ENCODE assay signal across 2 cellular contexts in the genomic region with DNA sequence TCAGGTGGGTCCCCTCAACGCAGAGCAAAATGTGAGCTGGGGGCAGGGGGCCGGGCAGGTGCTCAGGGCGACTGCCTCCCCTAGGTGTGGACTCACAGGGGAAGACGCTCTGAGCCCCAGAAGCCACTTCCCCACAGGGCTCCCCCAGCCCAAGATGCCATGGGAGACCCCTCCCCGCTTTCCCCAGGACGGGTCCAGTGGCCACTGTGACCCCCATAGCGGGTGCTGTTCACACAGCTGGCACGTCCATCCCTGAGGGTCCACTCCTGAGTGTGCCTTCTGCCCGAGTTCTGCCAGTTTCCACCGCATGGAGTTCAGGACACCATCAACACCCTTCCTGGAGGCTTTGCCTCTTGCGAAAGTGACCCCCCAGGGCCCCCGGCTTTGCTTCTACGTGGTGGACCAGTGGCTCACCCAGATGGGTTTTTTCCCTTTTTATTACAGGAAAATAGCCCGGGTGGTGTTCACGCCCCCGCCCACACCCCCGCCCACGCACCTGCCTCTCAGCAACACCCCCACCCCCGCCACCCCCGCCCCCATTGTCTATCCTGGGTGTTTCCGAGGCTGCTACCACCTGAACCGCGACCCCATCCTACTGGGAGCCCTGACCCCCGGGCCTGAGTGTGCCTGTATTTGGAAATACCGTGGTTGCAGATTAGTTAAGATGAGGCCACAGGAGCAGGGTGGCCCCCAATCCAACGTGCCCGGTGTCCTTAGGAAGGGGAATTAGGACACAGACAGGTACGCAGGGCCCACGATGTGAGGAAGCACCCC.
TF ChIP-seq lines count a peak whose summit lies in the region.

No MANE protein-coding gene starts in this region.

TF ChIP-seq in WTC11, 78 proteins besides CTCF, POLR2A, EP300 and RAD21 (continued from another document and continues in another):
- TF ChIP-seq, protein P1, sequence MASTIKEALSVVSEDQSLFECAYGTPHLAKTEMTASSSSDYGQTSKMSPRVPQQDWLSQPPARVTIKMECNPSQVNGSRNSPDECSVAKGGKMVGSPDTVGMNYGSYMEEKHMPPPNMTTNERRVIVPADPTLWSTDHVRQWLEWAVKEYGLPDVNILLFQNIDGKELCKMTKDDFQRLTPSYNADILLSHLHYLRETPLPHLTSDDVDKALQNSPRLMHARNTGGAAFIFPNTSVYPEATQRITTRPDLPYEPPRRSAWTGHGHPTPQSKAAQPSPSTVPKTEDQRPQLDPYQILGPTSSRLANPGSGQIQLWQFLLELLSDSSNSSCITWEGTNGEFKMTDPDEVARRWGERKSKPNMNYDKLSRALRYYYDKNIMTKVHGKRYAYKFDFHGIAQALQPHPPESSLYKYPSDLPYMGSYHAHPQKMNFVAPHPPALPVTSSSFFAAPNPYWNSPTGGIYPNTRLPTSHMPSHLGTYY (CRISPR knock-in tag; IDR thresholded peaks at IDR 0.05) = no peak
- TF ChIP-seq HMGA2 (CRISPR knock-in tag; IDR thresholded peaks at IDR 0.05) (no peak), GRHL2 (CRISPR knock-in tag; IDR thresholded peaks at IDR 0.05; ENCODE audit: insufficient replicate concordance, severe bottlenecking) (no peak), PRRX2 (CRISPR knock-in tag; IDR thresholded peaks at IDR 0.05) (no peak), ZBTB21 (CRISPR knock-in tag; IDR thresholded peaks at IDR 0.05; ENCODE audit: borderline replicate concordance) (no peak), ATF1 (CRISPR knock-in tag; IDR thresholded peaks at IDR 0.05) (no peak), ZNF121 (CRISPR knock-in tag; IDR thresholded peaks at IDR 0.05) (no peak), FOXP1 (CRISPR knock-in tag; IDR thresholded peaks at IDR 0.05; ENCODE audit: borderline replicate concordance) (no peak), SMAD4 (CRISPR knock-in tag; IDR thresholded peaks at IDR 0.05) (no peak), TEAD1 (CRISPR knock-in tag; IDR thresholded peaks at IDR 0.05) (no peak), TP53 (CRISPR knock-in tag; IDR thresholded peaks at IDR 0.05) (no peak), ZNF396 (CRISPR knock-in tag; IDR thresholded peaks at IDR 0.05; ENCODE audit: borderline replicate concordance) (no peak)
- TF ChIP-seq, protein P2, sequence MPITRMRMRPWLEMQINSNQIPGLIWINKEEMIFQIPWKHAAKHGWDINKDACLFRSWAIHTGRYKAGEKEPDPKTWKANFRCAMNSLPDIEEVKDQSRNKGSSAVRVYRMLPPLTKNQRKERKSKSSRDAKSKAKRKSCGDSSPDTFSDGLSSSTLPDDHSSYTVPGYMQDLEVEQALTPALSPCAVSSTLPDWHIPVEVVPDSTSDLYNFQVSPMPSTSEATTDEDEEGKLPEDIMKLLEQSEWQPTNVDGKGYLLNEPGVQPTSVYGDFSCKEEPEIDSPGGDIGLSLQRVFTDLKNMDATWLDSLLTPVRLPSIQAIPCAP (CRISPR knock-in tag; IDR thresholded peaks at IDR 0.05) = no peak
- TF ChIP-seq, protein P3, sequence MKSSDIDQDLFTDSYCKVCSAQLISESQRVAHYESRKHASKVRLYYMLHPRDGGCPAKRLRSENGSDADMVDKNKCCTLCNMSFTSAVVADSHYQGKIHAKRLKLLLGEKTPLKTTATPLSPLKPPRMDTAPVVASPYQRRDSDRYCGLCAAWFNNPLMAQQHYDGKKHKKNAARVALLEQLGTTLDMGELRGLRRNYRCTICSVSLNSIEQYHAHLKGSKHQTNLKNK (CRISPR knock-in tag; IDR thresholded peaks at IDR 0.05) = no peak
- TF ChIP-seq, protein P4, sequence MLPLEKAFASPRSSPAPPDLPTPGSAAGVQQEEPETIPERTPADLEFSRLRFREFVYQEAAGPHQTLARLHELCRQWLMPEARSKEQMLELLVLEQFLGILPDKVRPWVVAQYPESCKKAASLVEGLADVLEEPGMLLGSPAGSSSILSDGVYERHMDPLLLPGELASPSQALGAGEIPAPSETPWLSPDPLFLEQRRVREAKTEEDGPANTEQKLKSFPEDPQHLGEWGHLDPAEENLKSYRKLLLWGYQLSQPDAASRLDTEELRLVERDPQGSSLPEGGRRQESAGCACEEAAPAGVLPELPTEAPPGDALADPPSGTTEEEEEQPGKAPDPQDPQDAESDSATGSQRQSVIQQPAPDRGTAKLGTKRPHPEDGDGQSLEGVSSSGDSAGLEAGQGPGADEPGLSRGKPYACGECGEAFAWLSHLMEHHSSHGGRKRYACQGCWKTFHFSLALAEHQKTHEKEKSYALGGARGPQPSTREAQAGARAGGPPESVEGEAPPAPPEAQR (CRISPR knock-in tag; IDR thresholded peaks at IDR 0.05) = no peak
- TF ChIP-seq, protein P5, sequence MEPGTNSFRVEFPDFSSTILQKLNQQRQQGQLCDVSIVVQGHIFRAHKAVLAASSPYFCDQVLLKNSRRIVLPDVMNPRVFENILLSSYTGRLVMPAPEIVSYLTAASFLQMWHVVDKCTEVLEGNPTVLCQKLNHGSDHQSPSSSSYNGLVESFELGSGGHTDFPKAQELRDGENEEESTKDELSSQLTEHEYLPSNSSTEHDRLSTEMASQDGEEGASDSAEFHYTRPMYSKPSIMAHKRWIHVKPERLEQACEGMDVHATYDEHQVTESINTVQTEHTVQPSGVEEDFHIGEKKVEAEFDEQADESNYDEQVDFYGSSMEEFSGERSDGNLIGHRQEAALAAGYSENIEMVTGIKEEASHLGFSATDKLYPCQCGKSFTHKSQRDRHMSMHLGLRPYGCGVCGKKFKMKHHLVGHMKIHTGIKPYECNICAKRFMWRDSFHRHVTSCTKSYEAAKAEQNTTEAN (CRISPR knock-in tag; IDR thresholded peaks at IDR 0.05) = no peak
- TF ChIP-seq, protein P6, sequence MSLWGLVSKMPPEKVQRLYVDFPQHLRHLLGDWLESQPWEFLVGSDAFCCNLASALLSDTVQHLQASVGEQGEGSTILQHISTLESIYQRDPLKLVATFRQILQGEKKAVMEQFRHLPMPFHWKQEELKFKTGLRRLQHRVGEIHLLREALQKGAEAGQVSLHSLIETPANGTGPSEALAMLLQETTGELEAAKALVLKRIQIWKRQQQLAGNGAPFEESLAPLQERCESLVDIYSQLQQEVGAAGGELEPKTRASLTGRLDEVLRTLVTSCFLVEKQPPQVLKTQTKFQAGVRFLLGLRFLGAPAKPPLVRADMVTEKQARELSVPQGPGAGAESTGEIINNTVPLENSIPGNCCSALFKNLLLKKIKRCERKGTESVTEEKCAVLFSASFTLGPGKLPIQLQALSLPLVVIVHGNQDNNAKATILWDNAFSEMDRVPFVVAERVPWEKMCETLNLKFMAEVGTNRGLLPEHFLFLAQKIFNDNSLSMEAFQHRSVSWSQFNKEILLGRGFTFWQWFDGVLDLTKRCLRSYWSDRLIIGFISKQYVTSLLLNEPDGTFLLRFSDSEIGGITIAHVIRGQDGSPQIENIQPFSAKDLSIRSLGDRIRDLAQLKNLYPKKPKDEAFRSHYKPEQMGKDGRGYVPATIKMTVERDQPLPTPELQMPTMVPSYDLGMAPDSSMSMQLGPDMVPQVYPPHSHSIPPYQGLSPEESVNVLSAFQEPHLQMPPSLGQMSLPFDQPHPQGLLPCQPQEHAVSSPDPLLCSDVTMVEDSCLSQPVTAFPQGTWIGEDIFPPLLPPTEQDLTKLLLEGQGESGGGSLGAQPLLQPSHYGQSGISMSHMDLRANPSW (CRISPR knock-in tag; conservative IDR thresholded peaks at IDR 0.05; ENCODE audit: low read depth) = no peak

TF ChIP-seq in H1, 55 proteins besides CTCF, POLR2A, EP300 and RAD21:
- TF ChIP-seq, protein P7, sequence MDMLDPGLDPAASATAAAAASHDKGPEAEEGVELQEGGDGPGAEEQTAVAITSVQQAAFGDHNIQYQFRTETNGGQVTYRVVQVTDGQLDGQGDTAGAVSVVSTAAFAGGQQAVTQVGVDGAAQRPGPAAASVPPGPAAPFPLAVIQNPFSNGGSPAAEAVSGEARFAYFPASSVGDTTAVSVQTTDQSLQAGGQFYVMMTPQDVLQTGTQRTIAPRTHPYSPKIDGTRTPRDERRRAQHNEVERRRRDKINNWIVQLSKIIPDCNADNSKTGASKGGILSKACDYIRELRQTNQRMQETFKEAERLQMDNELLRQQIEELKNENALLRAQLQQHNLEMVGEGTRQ (IDR thresholded peaks at IDR 0.05; ENCODE audit: low read length) = no peak
- TF ChIP-seq ASH2L (IDR thresholded peaks at IDR 0.05; ENCODE audit: low read length) (no peak), SP1 (IDR thresholded peaks at IDR 0.05; ENCODE audit: low read depth, low read length) (no peak), BCL11A (IDR thresholded peaks at IDR 0.05; ENCODE audit: low read depth in 2 of 2, low read length in 2 of 2) (no peak), TBP (IDR thresholded peaks at IDR 0.05; ENCODE audit: low read depth, low read length) (no peak), CHD2 (IDR thresholded peaks at IDR 0.05; ENCODE audit: low read length) (no peak), BRCA1 (IDR thresholded peaks at IDR 0.05; ENCODE audit: low read depth, low read length) (no peak), SIN3A (conservative IDR thresholded peaks at IDR 0.05 in 1 of 2, IDR thresholded peaks at IDR 0.05 in 1 of 2; ENCODE audit: low read depth in 1 of 2, low read length in 2 of 2) (no peak), SIRT6 (IDR thresholded peaks at IDR 0.05; ENCODE audit: low read length) (no peak), TAF1 (IDR thresholded peaks at IDR 0.05; ENCODE audit: low read depth, low read length) (no peak), SUZ12 (IDR thresholded peaks at IDR 0.05; ENCODE audit: low read length) (no peak), KDM4A (IDR thresholded peaks at IDR 0.05; ENCODE audit: low read depth, low read length, severe bottlenecking) (no peak), HDAC2 (IDR thresholded peaks at IDR 0.05; ENCODE audit: borderline replicate concordance in 1 of 2, low read depth in 2 of 2, low read length in 2 of 2) (no peak)
- TF ChIP-seq, protein P8, sequence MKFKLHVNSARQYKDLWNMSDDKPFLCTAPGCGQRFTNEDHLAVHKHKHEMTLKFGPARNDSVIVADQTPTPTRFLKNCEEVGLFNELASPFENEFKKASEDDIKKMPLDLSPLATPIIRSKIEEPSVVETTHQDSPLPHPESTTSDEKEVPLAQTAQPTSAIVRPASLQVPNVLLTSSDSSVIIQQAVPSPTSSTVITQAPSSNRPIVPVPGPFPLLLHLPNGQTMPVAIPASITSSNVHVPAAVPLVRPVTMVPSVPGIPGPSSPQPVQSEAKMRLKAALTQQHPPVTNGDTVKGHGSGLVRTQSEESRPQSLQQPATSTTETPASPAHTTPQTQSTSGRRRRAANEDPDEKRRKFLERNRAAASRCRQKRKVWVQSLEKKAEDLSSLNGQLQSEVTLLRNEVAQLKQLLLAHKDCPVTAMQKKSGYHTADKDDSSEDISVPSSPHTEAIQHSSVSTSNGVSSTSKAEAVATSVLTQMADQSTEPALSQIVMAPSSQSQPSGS (IDR thresholded peaks at IDR 0.05; ENCODE audit: low read length) = no peak
